ENCODE assay signal across 8 cellular contexts in the genomic region with DNA sequence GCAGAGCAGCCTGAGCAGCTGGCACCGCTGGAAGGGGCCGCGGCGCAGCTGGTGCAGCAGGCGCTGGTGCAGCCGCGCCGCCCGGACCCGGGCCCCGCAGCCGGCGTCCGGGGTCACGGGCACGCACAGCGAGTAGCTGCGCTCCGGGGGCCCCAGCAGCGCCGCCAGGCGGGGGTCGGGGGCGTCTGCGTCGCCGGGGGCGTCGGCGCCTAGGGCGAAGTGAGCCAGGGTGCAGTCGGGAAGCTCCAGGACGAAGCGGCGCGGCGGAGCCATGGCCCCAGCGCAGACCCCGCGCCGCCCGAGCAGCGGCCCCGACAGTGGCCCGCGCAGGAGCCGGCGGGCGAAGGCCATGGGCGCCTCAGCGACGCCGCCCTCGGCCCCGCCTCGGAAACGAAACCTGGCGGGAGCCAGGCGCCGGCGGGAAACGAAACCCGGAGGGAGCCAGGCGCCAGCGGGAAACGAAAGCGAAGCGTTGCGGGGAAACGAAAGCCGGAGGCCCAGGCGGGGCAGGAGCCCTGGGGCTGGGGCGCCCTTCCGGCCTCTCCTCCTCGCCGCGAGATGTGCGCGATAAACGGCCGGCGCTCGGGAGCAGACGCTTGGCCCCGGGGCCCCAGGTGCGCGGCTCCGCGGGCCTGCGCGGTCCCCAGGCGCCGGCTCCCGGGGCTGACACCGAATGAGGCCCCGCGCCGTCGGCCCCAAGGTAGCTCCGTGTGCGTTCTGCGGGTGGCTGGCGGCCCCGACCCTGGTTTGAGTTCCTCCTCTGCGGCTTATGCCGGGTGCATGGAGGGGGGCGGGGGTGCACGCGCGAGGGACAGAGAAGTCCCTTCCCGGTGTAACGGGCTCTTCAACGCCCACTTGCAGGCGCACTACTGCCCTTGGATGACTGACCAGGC. TPM values are rescaled to one million over a fixed set of nuclear protein-coding genes. Genes with fewer than 3 reads are reported as not detected.
DNase-seq lines count a peak whose midpoint lies in the region; ATAC-seq and TF ChIP-seq lines count a peak whose summit lies in the region.

A gene with protein sequence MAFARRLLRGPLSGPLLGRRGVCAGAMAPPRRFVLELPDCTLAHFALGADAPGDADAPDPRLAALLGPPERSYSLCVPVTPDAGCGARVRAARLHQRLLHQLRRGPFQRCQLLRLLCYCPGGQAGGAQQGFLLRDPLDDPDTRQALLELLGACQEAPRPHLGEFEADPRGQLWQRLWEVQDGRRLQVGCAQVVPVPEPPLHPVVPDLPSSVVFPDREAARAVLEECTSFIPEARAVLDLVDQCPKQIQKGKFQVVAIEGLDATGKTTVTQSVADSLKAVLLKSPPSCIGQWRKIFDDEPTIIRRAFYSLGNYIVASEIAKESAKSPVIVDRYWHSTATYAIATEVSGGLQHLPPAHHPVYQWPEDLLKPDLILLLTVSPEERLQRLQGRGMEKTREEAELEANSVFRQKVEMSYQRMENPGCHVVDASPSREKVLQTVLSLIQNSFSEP (minus strand): TSS at position 562 of the 893 bp plus-strand sequence. CDS start 211 bp downstream, at position 351.

- peak within 1 kb of the TSS; percentile 74 for H2AFZ ChIP-seq in KMS-11 (ENCODE audit: low read depth)
- peak within 1 kb of the TSS; percentile 89 for H2AFZ ChIP-seq in smooth muscle cell (ENCODE audit: low read depth)

- whole genome bisulfite sequencing in smooth muscle cell (ENCODE audit: low lambda C conversion rate), result 2% methylated on average over 80 of the region's 114 CpGs

- H4K20me1 ChIP-seq in KMS-11 (ENCODE audit: insufficient read depth) (no peaks in the 10 kb centered on the region), smooth muscle cell (ENCODE audit: low read depth) (no peaks in the 10 kb centered on the region)

- H3K4me1 ChIP-seq in KMS-11 (ENCODE audit: low read depth, poor library complexity, severe bottlenecking), result peaks cover 9% of the 10 kb centered on the region
- peaks cover 3% of the 10 kb centered on the region for H3K4me1 ChIP-seq in iPS-15b (ENCODE audit: control insufficient read depth, insufficient read depth, low read length)
- no peaks in the 10 kb centered on the region for H3K4me1 ChIP-seq in smooth muscle cell (ENCODE audit: low read depth)
- H3K4me1 ChIP-seq in SJCRH30, result no peaks in the 10 kb centered on the region

- CTCF ChIA-PET in GM10248 (lab: Yijun Ruan, JAX), result interaction anchor here (0.9 to 2.8 kb wide), 7 partner anchors 11 to 179 kb away, joined by 3 to 12 read pairs (median 3); a partner anchor contains a TSS

- no peaks in the 10 kb centered on the region for H3K9me3 ChIP-seq in iPS-15b (ENCODE audit: control insufficient read depth, insufficient read depth, low read length)
- no peaks in the 10 kb centered on the region for H3K9me3 ChIP-seq in smooth muscle cell (replicated peaks; ENCODE audit: low read depth)
- H3K9me3 ChIP-seq in SJCRH30 (replicated peaks), result no peaks in the 10 kb centered on the region

- no peaks in the 10 kb centered on the region for H3F3A ChIP-seq in smooth muscle cell (ENCODE audit: low read depth)

- TF ChIP-seq CTCF in GM10248 (IDR thresholded peaks at IDR 0.05; ENCODE audit: control extremely low read depth, extremely low read depth, low read depth, missing control alignments) (no peak), KMS-11 (conservative IDR thresholded peaks at IDR 0.05; ENCODE audit: low read depth, low read length) (no peak), astrocyte of the cerebellum (IDR thresholded peaks at IDR 0.05; ENCODE audit: low read depth, low read length, missing control alignments) (no peak), smooth muscle cell (IDR thresholded peaks at IDR 0.05; ENCODE audit: borderline replicate concordance, insufficient read depth, poor library complexity, severe bottlenecking) (peak; percentile 20)

- ATAC-seq in GM21723 (IDR thresholded peaks at IDR 0.05; ENCODE audit: unreplicated experiment), result peak; percentile 74

- H3K27me3 ChIP-seq in KMS-11 (ENCODE audit: insufficient read depth, low read depth) (no peaks in the 10 kb centered on the region), iPS-15b (ENCODE audit: control insufficient read depth, insufficient read depth, low read length) (peaks cover 38% of the 10 kb centered on the region), smooth muscle cell (ENCODE audit: low read depth) (peaks cover 42% of the 10 kb centered on the region), SJCRH30 (no peaks in the 10 kb centered on the region; the same call in none of the 2 replicates)

- no peaks in the 10 kb centered on the region for H3K36me3 ChIP-seq in KMS-11 (ENCODE audit: insufficient read depth)
- H3K36me3 ChIP-seq in iPS-15b (ENCODE audit: control insufficient read depth, insufficient read depth, low read length), result no peaks in the 10 kb centered on the region
- no peaks in the 10 kb centered on the region for H3K36me3 ChIP-seq in smooth muscle cell (ENCODE audit: low read depth)
- H3K36me3 ChIP-seq in SJCRH30, result no peaks in the 10 kb centered on the region

- no peaks in the 10 kb centered on the region for H3K79me2 ChIP-seq in KMS-11 (ENCODE audit: insufficient read depth, low read depth)
- no peaks in the 10 kb centered on the region for H3K79me2 ChIP-seq in smooth muscle cell (ENCODE audit: low read depth)

- DNase-seq in GM10248 (ENCODE audit: extremely low spot score) (peak; percentile 87), T-helper 22 cell (ENCODE audit: low read depth) (peak; percentile 67), astrocyte of the cerebellum (ENCODE audit: low read depth) (peak; percentile 11), smooth muscle cell (lab: John Stamatoyannopoulos, UW; ENCODE audit: unreplicated experiment) (no peak), SJCRH30 (no peak)

- in situ Hi-C loops in astrocyte of the cerebellum (cut with HindIII; ENCODE audit: low sequenced_read_pairs), result no loop called here

- POLR2A ChIA-PET in GM10248 (lab: Yijun Ruan, JAX), result no interaction called here

- H3K4me2 ChIP-seq in KMS-11 (peak within 1 kb of the TSS; percentile 53), smooth muscle cell (peak within 1 kb of the TSS; percentile 93)

- H3K27ac ChIP-seq in KMS-11 (no peak within 1 kb of the TSS), smooth muscle cell (ENCODE audit: low read depth) (no peak within 1 kb of the TSS), SJCRH30 (no peak within 1 kb of the TSS)

- H3K9ac ChIP-seq in KMS-11, result no peak within 1 kb of the TSS; the same call in 1 of the 2 replicates
- H3K9ac ChIP-seq in iPS-15b (ENCODE audit: low read depth, low read length), result peak within 1 kb of the TSS; percentile 24
- H3K9ac ChIP-seq in smooth muscle cell (ENCODE audit: low read depth), result no peak within 1 kb of the TSS

- H3K4me3 ChIP-seq in KMS-11 (IDR thresholded peaks at IDR 0.05; ENCODE audit: insufficient read depth, low read depth, low read length) (peak within 1 kb of the TSS; percentile 78), astrocyte of the cerebellum (ENCODE audit: low read depth, low read length) (peak within 1 kb of the TSS; percentile 53), iPS-15b (ENCODE audit: low read depth, low read length) (peak within 1 kb of the TSS; percentile 84), smooth muscle cell (peak within 1 kb of the TSS; percentile 83), SJCRH30 (no peak within 1 kb of the TSS)

RNA-seq across cellular contexts. Expression of the gene that starts here (rescaled TPM):
- total RNA-seq in smooth muscle cell, result 0.31 TPM in 1 of 2 replicates, not detected in the other
- polyA plus RNA-seq in smooth muscle cell, result 0.19 TPM in 1 of 2 replicates, not detected in the other
- total RNA-seq in SJCRH30 (2014; rRNA removed; shearing (Covaris generic)), result not detected in 2 replicates

Comparison
In these comparisons a context has a peak if more than half of its experiments do, and no peak if none do; other contexts are left out.
1. DNase-seq: peak in GM10248 (single experiment), T-helper 22 cell (single experiment) and astrocyte of the cerebellum (single experiment); none in smooth muscle cell (single experiment) and SJCRH30 (0 of 2).